27 cellular contexts compared by ENCODE assay signal in the genomic region with DNA sequence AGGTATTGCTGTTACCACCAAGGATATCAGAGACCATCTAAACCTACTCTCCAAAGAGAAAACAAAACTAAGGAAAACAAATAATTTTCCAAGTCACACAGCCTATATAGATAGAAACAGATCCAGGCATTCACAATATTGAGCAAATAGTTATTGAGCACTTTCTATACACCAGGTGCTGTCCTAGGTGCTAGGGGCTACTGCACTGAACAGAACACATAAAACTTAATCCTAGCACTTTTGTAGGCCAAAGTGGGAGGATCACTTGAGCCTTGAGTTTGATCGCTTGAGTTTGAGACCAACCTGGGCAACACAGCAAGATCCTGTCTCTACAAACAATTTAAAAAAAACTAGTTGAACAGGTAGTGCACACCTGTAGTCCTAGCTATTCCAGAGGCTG.
"Had no signal": no experiment of that assay in that cellular context is flagged by ENCODE, and none has a peak within 500 bp of the region (broad histone marks: within the 10 kb centered on the region; RNA-seq: fewer than 3 reads in every experiment).

No MANE protein-coding gene starts in this region.

- H3K27ac ChIP-seq: colonic mucosa, epithelial cell of prostate, esophagus squamous epithelium, gastroesophageal sphincter, heart right ventricle, WERI-Rb-1 had no signal

- H3K36me3 ChIP-seq: colonic mucosa had no signal

- H3K9me3 ChIP-seq: colonic mucosa, esophagus squamous epithelium, gastroesophageal sphincter had no signal

- H3K27me3 ChIP-seq: colonic mucosa, esophagus squamous epithelium, gastroesophageal sphincter, heart right ventricle had no signal

- H3K4me3 ChIP-seq: colonic mucosa, esophagus squamous epithelium, gastroesophageal sphincter, heart right ventricle had no signal

- H3K4me1 ChIP-seq: colonic mucosa had no signal

- ATAC-seq: activated CD4-positive, CD25-positive, alpha-beta regulatory T cell treated with anti-CD3 and anti-CD28 coated beads, Interleukin-2, amount 50 U/mL, for 24 hours; activated CD8-positive, alpha-beta T cell treated with anti-CD3 and anti-CD28 coated beads for 36 hours; activated T-cell treated with anti-CD3 and anti-CD28 coated beads, Interleukin-2, amount 50 U/mL, for 4 hours; activated T-helper 17 cell treated with anti-CD3 and anti-CD28 coated beads, Interleukin-2, amount 50 U/mL, for 72 hours; gastroesophageal sphincter; heart right ventricle; T-helper 17 cell had no signal

- DNase-seq: activated B cell treated with CpG ODN at 0.5 μM for 24 hours; activated CD4-positive, alpha-beta T cell treated with anti-CD3 and anti-CD28 coated beads for 48 hours; activated CD4-positive, alpha-beta T cell treated with anti-CD3 and anti-CD28 coated beads, Interleukin-2, amount 50 U/mL, for 1 hour; activated CD4-positive, alpha-beta T cell treated with anti-CD3 and anti-CD28 coated beads, Interleukin-2, amount 50 U/mL, for 48 hours; activated CD8-positive, alpha-beta memory T cell treated with anti-CD3 and anti-CD28 coated beads for 24 hours; activated CD8-positive, alpha-beta T cell treated with anti-CD3 and anti-CD28 coated beads for 36 hours; activated effector memory CD4-positive, alpha-beta T cell treated with Interleukin-2 at 50 U/mL for 16 hours; activated gamma-delta T cell treated with Interleukin-2 at 50 U/mL for 16 hours; activated naive CD4-positive, alpha-beta T cell treated with anti-CD3 and anti-CD28 coated beads, Interleukin-2, amount 50 U/mL, for 16 hours; activated naive CD4-positive, alpha-beta T cell treated with Interleukin-2 at 50 U/mL for 16 hours; activated T-cell treated with anti-CD3 and anti-CD28 coated beads, Interleukin-2, amount 50 U/mL, for 4 hours; amniotic stem cell; anterior cingulate cortex; caudate nucleus; cerebellar nuclear complex; colonic mucosa; effector CD8-positive, alpha-beta T cell; esophagus squamous epithelium; foreskin melanocyte; heart right ventricle; T-helper 17 cell; T1000; WERI-Rb-1 had no signal
